ENCODE assay signal across 1 cellular context in genomic region chr2:175164235-175164634, GRCh38.
TF ChIP-seq lines count a peak whose summit lies in the region.

No MANE protein-coding gene starts in this region.

TF ChIP-seq in K562, 482 proteins besides CTCF, POLR2A, EP300 and RAD21 (continued from another document):
- TF ChIP-seq, protein P1, sequence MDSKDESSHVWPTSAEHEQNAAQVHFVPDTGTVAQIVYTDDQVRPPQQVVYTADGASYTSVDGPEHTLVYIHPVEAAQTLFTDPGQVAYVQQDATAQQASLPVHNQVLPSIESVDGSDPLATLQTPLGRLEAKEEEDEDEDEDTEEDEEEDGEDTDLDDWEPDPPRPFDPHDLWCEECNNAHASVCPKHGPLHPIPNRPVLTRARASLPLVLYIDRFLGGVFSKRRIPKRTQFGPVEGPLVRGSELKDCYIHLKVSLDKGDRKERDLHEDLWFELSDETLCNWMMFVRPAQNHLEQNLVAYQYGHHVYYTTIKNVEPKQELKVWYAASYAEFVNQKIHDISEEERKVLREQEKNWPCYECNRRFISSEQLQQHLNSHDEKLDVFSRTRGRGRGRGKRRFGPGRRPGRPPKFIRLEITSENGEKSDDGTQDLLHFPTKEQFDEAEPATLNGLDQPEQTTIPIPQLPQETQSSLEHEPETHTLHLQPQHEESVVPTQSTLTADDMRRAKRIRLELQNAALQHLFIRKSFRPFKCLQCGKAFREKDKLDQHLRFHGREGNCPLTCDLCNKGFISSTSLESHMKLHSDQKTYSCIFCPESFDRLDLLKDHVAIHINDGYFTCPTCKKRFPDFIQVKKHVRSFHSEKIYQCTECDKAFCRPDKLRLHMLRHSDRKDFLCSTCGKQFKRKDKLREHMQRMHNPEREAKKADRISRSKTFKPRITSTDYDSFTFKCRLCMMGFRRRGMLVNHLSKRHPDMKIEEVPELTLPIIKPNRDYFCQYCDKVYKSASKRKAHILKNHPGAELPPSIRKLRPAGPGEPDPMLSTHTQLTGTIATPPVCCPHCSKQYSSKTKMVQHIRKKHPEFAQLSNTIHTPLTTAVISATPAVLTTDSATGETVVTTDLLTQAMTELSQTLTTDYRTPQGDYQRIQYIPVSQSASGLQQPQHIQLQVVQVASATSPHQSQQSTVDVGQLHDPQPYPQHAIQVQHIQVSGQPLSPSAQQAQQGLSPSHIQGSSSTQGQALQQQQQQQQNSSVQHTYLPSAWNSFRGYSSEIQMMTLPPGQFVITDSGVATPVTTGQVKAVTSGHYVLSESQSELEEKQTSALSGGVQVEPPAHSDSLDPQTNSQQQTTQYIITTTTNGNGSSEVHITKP (IDR thresholded peaks at IDR 0.05; ENCODE audit: partially characterized antibody): peak; percentile 7
- TF ChIP-seq CC2D1A (IDR thresholded peaks at IDR 0.05) (peak; percentile 21; the same call in 1 of the 2 replicates), THRAP3 (IDR thresholded peaks at IDR 0.05; ENCODE audit: borderline replicate concordance) (no peak), ZNF445 (CRISPR knock-in tag; IDR thresholded peaks at IDR 0.05; ENCODE audit: low read depth) (peak; percentile 94), TRIM24 (IDR thresholded peaks at IDR 0.05) (peak; percentile 13 to 33; a peak in 1 of 4 replicates), CHAMP1 (IDR thresholded peaks at IDR 0.05) (peak; percentile 89), CBX3 (IDR thresholded peaks at IDR 0.05; ENCODE audit: borderline replicate concordance in 1 of 2, low read length in 2 of 2) (peak in 1 of 2 experiments; percentile 77; a peak in 1 of 3 replicates)
